Comparison of ENCODE assay signal across 13 cellular contexts in the genomic region with DNA sequence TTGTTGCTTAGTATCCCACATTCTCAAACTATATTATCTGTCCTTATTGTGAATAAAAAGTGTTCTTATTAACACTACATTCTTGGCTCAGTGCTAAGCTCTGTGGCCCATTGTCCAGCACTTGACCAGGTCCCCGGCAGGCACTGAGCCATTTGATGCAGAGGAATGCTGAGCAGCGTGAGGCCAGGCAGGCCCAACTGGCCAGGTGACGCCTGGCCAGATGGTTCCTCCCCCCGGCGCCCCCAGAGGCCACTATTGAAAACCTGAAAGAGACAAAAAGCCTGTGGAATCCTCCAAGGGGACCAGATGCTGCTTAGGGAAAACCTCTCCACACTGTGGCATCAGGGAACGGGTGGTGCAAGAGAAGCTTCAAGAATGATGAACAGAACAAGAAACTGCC.
DNase-seq lines count a peak whose midpoint lies in the region; TF ChIP-seq lines count a peak whose summit lies in the region.
"Had no signal": no experiment of that assay in that cellular context is flagged by ENCODE, and none has a peak within 500 bp of the region (broad histone marks: within the 10 kb centered on the region; RNA-seq: fewer than 3 reads in every experiment).

No MANE protein-coding gene starts in this region.

- no peaks in the 10 kb centered on the region for H3K27me3 ChIP-seq in H7 (ENCODE audit: control insufficient read depth, insufficient read depth, low read length)
- H3K27me3 ChIP-seq in vagina = no peaks in the 10 kb centered on the region
- H3K27me3 ChIP-seq: right atrium auricular region had no signal

- no peak overlapping the region for H3K4me3 Mint-ChIP-seq in endothelial cell (ENCODE audit: unreplicated experiment)

- peaks cover 35% of the 10 kb centered on the region for H3K4me1 ChIP-seq in vagina

- H3K36me3 Mint-ChIP-seq in endothelial cell (ENCODE audit: low read depth, unreplicated experiment) = no peaks in the 10 kb centered on the region

- H3K4me1 Mint-ChIP-seq in endothelial cell (ENCODE audit: unreplicated experiment) = peaks cover 7% of the 10 kb centered on the region

- peaks cover 2% of the 10 kb centered on the region for H3K27me3 Mint-ChIP-seq in endothelial cell (ENCODE audit: unreplicated experiment)

- H3K4me3 ChIP-seq in H7 (ENCODE audit: insufficient read depth, low read depth, low read length) = no peak overlapping the region
- no peak overlapping the region for H3K4me3 ChIP-seq in retinal pigment epithelial cell (ENCODE audit: low read length)
- H3K4me3 ChIP-seq in coronary artery = no peak overlapping the region
- H3K4me3 ChIP-seq in vagina = no peak overlapping the region
- H3K4me3 ChIP-seq: right atrium auricular region had no signal

- no peak for TF ChIP-seq POLR2A in vagina (IDR thresholded peaks at IDR 0.05)

- H3K36me3 ChIP-seq in H7 (replicated peaks; ENCODE audit: control insufficient read depth, insufficient read depth, low read length) = no peaks in the 10 kb centered on the region
- no peaks in the 10 kb centered on the region for H3K36me3 ChIP-seq in vagina
- H3K36me3 ChIP-seq: right atrium auricular region had no signal

- H3K27ac Mint-ChIP-seq in endothelial cell (ENCODE audit: unreplicated experiment) = no peak overlapping the region

- no peaks in the 10 kb centered on the region for H3K9me3 ChIP-seq in vagina
- H3K9me3 ChIP-seq: right atrium auricular region had no signal

- no peaks in the 10 kb centered on the region for H3K9me3 Mint-ChIP-seq in endothelial cell (ENCODE audit: unreplicated experiment)

- DNase-seq in H7 = peak; percentile 74
- peak; percentile 78 for DNase-seq in NCI-H82 (lab: John Stamatoyannopoulos, UW)
- peak; percentile 40 for DNase-seq in endothelial cell (ENCODE audit: low spot score)
- DNase-seq in retinal pigment epithelial cell (ENCODE audit: low read depth) = no peak
- no peak for DNase-seq in coronary artery (ENCODE audit: low spot score)
- DNase-seq in epidermal melanocyte (ENCODE audit: insufficient read length, low spot score) = no peak
- DNase-seq in vagina (ENCODE audit: extremely low spot score in 2 of 2) = no peak
- DNase-seq: activated CD4-positive, alpha-beta T cell treated with anti-CD3 and anti-CD28 coated beads, Interleukin-2, amount 50 U/mL, for 48 hours; activated gamma-delta T cell; KBM-7; midbrain; NCI-H187 treated with DMSO at 0.1 percent for 48 hours had no signal

- TF ChIP-seq CTCF in endothelial cell (IDR thresholded peaks at IDR 0.05; ENCODE audit: unreplicated experiment) (no peak), retinal pigment epithelial cell (conservative IDR thresholded peaks at IDR 0.05; ENCODE audit: low read depth, low read length) (peak; percentile 11), coronary artery (IDR thresholded peaks at IDR 0.05) (no peak), vagina (IDR thresholded peaks at IDR 0.05) (no peak)

- H3K27ac ChIP-seq in coronary artery (no peak overlapping the region), vagina (no peak overlapping the region)
- H3K27ac ChIP-seq: right atrium auricular region had no signal

- intact Hi-C loops in vagina (cut with DNase I) = loop anchor here (10.0 kb wide), 3 partner anchors 597 to 807 kb away; a partner anchor contains a TSS

Comparison
In these comparisons a context has a peak if more than half of its experiments do, and no peak if none do; other contexts are left out.
1. DNase-seq: peak in H7 (single experiment), NCI-H82 (single experiment) and endothelial cell (single experiment); none in retinal pigment epithelial cell (single experiment), coronary artery (single experiment), epidermal melanocyte (single experiment) and vagina (0 of 2).